In the genomic region with DNA sequence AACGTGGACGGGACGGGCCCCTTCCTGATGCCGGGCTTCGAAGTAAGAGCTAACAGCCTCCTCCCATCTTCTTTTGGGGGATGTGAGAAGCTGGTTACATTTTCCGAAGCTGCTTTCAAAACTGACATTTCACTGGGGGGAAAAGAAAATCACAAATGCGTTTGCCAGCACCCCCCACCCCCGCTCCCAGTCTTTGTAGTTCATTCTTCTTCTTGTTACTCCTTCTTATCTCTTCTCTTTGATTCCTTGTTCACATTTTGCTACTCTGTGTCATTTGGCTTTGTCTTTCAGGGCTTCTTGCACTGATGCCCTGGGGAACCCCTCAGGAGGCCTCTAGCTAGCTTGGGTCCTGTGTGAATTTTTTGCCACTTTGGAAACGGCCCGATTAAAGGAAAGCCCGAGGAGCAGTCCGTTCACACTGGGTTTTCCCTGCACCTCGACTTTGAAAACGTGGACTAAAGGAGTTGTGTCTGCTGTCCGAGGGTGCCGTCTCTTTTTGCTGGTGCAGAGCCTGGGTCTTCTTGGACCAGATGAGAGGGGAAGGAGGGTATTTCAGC, we compare ENCODE assay signal across 8 cellular contexts. TPM values are rescaled to one million over a fixed set of nuclear protein-coding genes. Genes with fewer than 3 reads are reported as not detected.
DNase-seq lines count a peak whose midpoint lies in the region; ATAC-seq, FAIRE-seq and TF ChIP-seq lines count a peak whose summit lies in the region.

No MANE protein-coding gene starts in this region.

- no peaks in the 10 kb centered on the region for H3K36me3 ChIP-seq in small intestine (ENCODE audit: control insufficient read depth in 2 of 2, insufficient read depth in 2 of 2, low read length in 2 of 2)

- FAIRE-seq in GM19239 (lab: Jason Lieb, UNC): peak; percentile 72
- no peak for FAIRE-seq in small intestine (lab: Jason Lieb, UNC)

- H3K27ac ChIP-seq in small intestine (ENCODE audit: low read depth in 1 of 2, low read length in 1 of 2): peak overlapping the region in 1 of 2 donors; percentile 48

- ATAC-seq in HG03039 (IDR thresholded peaks at IDR 0.05; ENCODE audit: unreplicated experiment) (no peak), GM21447 (IDR thresholded peaks at IDR 0.05; ENCODE audit: unreplicated experiment) (no peak)

- H3K9me3 ChIP-seq in small intestine (ENCODE audit: control insufficient read depth, low read depth): no peaks in the 10 kb centered on the region

- peaks cover 0 to 8% of the 10 kb centered on the region in 2 donors for H3K4me1 ChIP-seq in small intestine (ENCODE audit: control insufficient read depth in 2 of 2, insufficient read depth in 1 of 2, low read depth in 1 of 2, low read length in 1 of 2)

- H3K4me3 ChIP-seq in WI38 (ENCODE audit: low read depth, low read length): peak overlapping the region; percentile 77
- peak overlapping the region; percentile 88 for H3K4me3 ChIP-seq in fibroblast of pulmonary artery (replicated peaks; ENCODE audit: low read depth, low read length)
- peak overlapping the region; percentile 78 to 83 for H3K4me3 ChIP-seq in small intestine (ENCODE audit: low read depth in 1 of 2, low read length in 2 of 2)

- H3K27me3 ChIP-seq in small intestine (ENCODE audit: control insufficient read depth in 2 of 2, insufficient read depth in 2 of 2, low read length in 2 of 2): no peaks in the 10 kb centered on the region

- 8 to 11% (median 8%) methylated on average over 13 to 16 of the region's 16 CpGs for WGBS in small intestine, 3 donors

- no peak for TF ChIP-seq CTCF in WI38 (IDR thresholded peaks at IDR 0.05; ENCODE audit: low read depth, low read length)
- no peak for TF ChIP-seq CTCF in fibroblast of pulmonary artery (IDR thresholded peaks at IDR 0.05; ENCODE audit: low read length, missing control alignments)

- DNase-seq in GM19239 (ENCODE audit: insufficient read length, low spot score) (no peak), fibroblast of pulmonary artery (ENCODE audit: low read depth) (peak; percentile 10), small intestine (peak; percentile 25), NCI-H2029 (lab: John Stamatoyannopoulos, UW) (no peak), A172 (ENCODE audit: low spot score) (no peak)

RNA-seq across cellular contexts. Expression of a gene that starts 1.3 kb away (rescaled TPM):
- polyA plus RNA-seq in small intestine: 10 to 100 TPM; 30.0 to 48.9 (median 30.4) TPM
- 46.6 and 53.0 TPM in 2 replicates for total RNA-seq in A172 (2014; rRNA removed; shearing (Covaris generic))

RNA-seq across cellular contexts. Expression of a gene that starts 24.4 kb away (rescaled TPM):
- 1 to 10 TPM; 1.1 to 2.2 (median 1.4) TPM for polyA plus RNA-seq in small intestine
- 0.22 and 1.5 TPM in 2 replicates for total RNA-seq in A172 (2014; rRNA removed; shearing (Covaris generic))

RNA-seq across cellular contexts. Expression of a gene that starts 36.6 kb away (rescaled TPM):
- 10 to 100 TPM; 21.0 to 29.0 (median 22.2) TPM for polyA plus RNA-seq in small intestine
- 53.2 and 75.7 TPM in 2 replicates for total RNA-seq in A172 (2014; rRNA removed; shearing (Covaris generic))

RNA-seq across cellular contexts. Expression of a gene that starts 55.8 kb away (rescaled TPM):
- polyA plus RNA-seq in small intestine: 10 to 100 TPM; 18.3 to 65.1 (median 23.5) TPM
- 59.4 and 72.8 TPM in 2 replicates for total RNA-seq in A172 (2014; rRNA removed; shearing (Covaris generic))

RNA-seq across cellular contexts. Expression of a gene that starts 56.0 kb away (rescaled TPM):
- polyA plus RNA-seq in small intestine: 10 to 100 TPM; 13.5 to 19.2 (median 16.3) TPM
- total RNA-seq in A172 (2014; rRNA removed; shearing (Covaris generic)): 45.6 and 56.0 TPM in 2 replicates

Comparison
In these comparisons a context has a peak if more than half of its experiments do, and no peak if none do; other contexts are left out.
1. DNase-seq: peak in fibroblast of pulmonary artery (single experiment) and small intestine (single experiment); none in GM19239 (single experiment), NCI-H2029 (single experiment) and A172 (single experiment).
2. Peak in every context shown above with its lines, with median percentiles within 50 percentile points of each other: H3K4me3 ChIP-seq.